In the genomic region with DNA sequence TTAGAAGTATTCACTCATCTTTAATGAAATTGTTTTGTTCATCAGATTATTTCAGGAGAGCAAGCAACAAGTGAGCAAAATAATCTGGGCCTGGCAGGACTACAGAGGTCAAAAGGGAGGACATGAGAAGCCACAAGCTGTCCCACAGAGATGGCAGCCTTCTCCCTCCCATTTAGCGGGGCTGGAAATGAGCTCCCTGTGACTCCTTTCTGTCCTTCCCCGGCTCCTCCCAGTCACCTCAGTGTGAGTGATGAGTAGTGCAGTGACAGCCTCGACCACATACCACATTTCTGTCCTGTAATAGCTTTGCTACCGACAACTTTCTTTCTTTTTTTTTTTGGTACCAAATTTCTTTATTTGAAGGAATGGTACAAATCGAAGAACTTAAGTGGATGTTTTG, we compare ENCODE assay signal across 16 cellular contexts. TPM values are rescaled to one million over a fixed set of nuclear protein-coding genes. Genes with fewer than 3 reads are reported as not detected.
DNase-seq lines count a peak whose midpoint lies in the region; ATAC-seq and TF ChIP-seq lines count a peak whose summit lies in the region.
"Had no signal": no experiment of that assay in that cellular context is flagged by ENCODE, and none has a peak within 500 bp of the region (broad histone marks: within the 10 kb centered on the region; RNA-seq: fewer than 3 reads in every experiment).

No MANE protein-coding gene starts in this region.

- 89 to 95% methylated on average over 4 to 5 of the region's 5 CpGs for WGBS in endodermal cell (ENCODE audit: insufficient coverage in 1 of 2, insufficient read length in 1 of 2), 2 experiments

- ATAC-seq in T-cell (replicated peaks in 1 of 4) (no peak), HG03342 (IDR thresholded peaks at IDR 0.05; ENCODE audit: unreplicated experiment) (no peak), GM18858 (IDR thresholded peaks at IDR 0.05; ENCODE audit: unreplicated experiment) (no peak)
- ATAC-seq in activated naive CD8-positive, alpha-beta T cell treated with anti-CD3 and anti-CD28 coated beads, Interleukin-2, amount 50 U/mL, for 24 hours = peak; percentile 99
- ATAC-seq: HepG2, Panc1 had no signal

- H3K27me3 ChIP-seq in endodermal cell (ENCODE audit: control insufficient read depth, insufficient read depth, low read length, poor library complexity, severe bottlenecking) = no peaks in the 10 kb centered on the region
- H3K27me3 ChIP-seq: dorsolateral prefrontal cortex, ovary had no signal

- peaks cover 20% of the 10 kb centered on the region for H3K36me3 Mint-ChIP-seq in T-cell
- peaks cover 34% of the 10 kb centered on the region for H3K36me3 Mint-ChIP-seq in activated naive CD8-positive, alpha-beta T cell treated with anti-CD3 and anti-CD28 coated beads, Interleukin-2, amount 50 U/mL, for 24 hours (ENCODE audit: low read depth)
- peaks cover 11% of the 10 kb centered on the region for H3K36me3 Mint-ChIP-seq in progenitor cell of endocrine pancreas (ENCODE audit: insufficient read depth)
- H3K36me3 Mint-ChIP-seq in endodermal cell (ENCODE audit: low read depth) = peaks cover 25% of the 10 kb centered on the region

- CTCF ChIA-PET in T-cell (lab: Charles Lee) = interaction anchor here in 1 of 2 donors (0.8 kb wide), 1 partner anchor 84 kb away, joined by 3 read pairs; no protein-coding TSS in a partner anchor

- H3K27me3 Mint-ChIP-seq in T-cell = no peaks in the 10 kb centered on the region
- no peaks in the 10 kb centered on the region for H3K27me3 Mint-ChIP-seq in activated naive CD8-positive, alpha-beta T cell treated with anti-CD3 and anti-CD28 coated beads, Interleukin-2, amount 50 U/mL, for 24 hours
- no peaks in the 10 kb centered on the region for H3K27me3 Mint-ChIP-seq in progenitor cell of endocrine pancreas
- H3K27me3 Mint-ChIP-seq in endodermal cell (ENCODE audit: insufficient read depth) = no peaks in the 10 kb centered on the region
- H3K27me3 Mint-ChIP-seq: memory B cell had no signal

- TF ChIP-seq CTCF in progenitor cell of endocrine pancreas (IDR thresholded peaks at IDR 0.05; ENCODE audit: unreplicated experiment) (no peak), endodermal cell (conservative IDR thresholded peaks at IDR 0.05) (no peak)

- peaks cover 89 to 92% (median 89%) of the 10 kb centered on the region in 3 donors for H3K4me1 Mint-ChIP-seq in T-cell
- peaks cover 86% of the 10 kb centered on the region for H3K4me1 Mint-ChIP-seq in activated naive CD8-positive, alpha-beta T cell treated with anti-CD3 and anti-CD28 coated beads, Interleukin-2, amount 50 U/mL, for 24 hours
- peaks cover 16% of the 10 kb centered on the region for H3K4me1 Mint-ChIP-seq in progenitor cell of endocrine pancreas (ENCODE audit: low read depth)
- peaks cover 47% of the 10 kb centered on the region for H3K4me1 Mint-ChIP-seq in endodermal cell

- no peaks in the 10 kb centered on the region for H3K9me3 ChIP-seq in endodermal cell (ENCODE audit: control insufficient read depth, low read length)
- H3K9me3 ChIP-seq: ovary had no signal

- H3K4me1 ChIP-seq in endodermal cell (ENCODE audit: control insufficient read depth, insufficient read depth, low read length) = no peaks in the 10 kb centered on the region

- no peak overlapping the region for H3K27ac ChIP-seq in endodermal cell (ENCODE audit: low read depth, low read length)
- H3K27ac ChIP-seq: dorsolateral prefrontal cortex, ovary had no signal

- H3K27ac Mint-ChIP-seq in T-cell (peak overlapping the region; percentile 44 to 81), progenitor cell of endocrine pancreas (peak overlapping the region; percentile 58), endodermal cell (no peak overlapping the region)
- H3K27ac Mint-ChIP-seq in activated naive CD8-positive, alpha-beta T cell treated with anti-CD3 and anti-CD28 coated beads, Interleukin-2, amount 50 U/mL, for 24 hours = peak overlapping the region; percentile 69
- H3K27ac Mint-ChIP-seq: memory B cell had no signal

- H3K36me3 ChIP-seq in endodermal cell (ENCODE audit: control insufficient read depth, insufficient read depth, low read length) = peaks cover 9% of the 10 kb centered on the region
- H3K36me3 ChIP-seq: ovary had no signal

- H3K4me3 Mint-ChIP-seq in T-cell (no peak overlapping the region), progenitor cell of endocrine pancreas (ENCODE audit: low read depth) (no peak overlapping the region), endodermal cell (no peak overlapping the region)
- H3K4me3 Mint-ChIP-seq in activated naive CD8-positive, alpha-beta T cell treated with anti-CD3 and anti-CD28 coated beads, Interleukin-2, amount 50 U/mL, for 24 hours = no peak overlapping the region
- H3K4me3 Mint-ChIP-seq: memory B cell had no signal

- no peak overlapping the region for H3K9ac ChIP-seq in endodermal cell (ENCODE audit: extremely low read depth, low read length, poor library complexity, severe bottlenecking)

- POLR2A ChIA-PET in T-cell (lab: Charles Lee) = interaction anchor here (0.6 kb wide), 2 partner anchors 161 to 1483 kb away, joined by 3 read pairs; no protein-coding TSS in a partner anchor

- peak; percentile 15 for DNase-seq in KBM-7
- peak in 7 of 34 experiments; percentile 18 to 33 (median 20) for DNase-seq in T-cell
- peak; percentile 44 for DNase-seq in activated naive CD8-positive, alpha-beta T cell treated with anti-CD3 and anti-CD28 coated beads, Interleukin-2, amount 50 U/mL, for 24 hours
- no peak for DNase-seq in progenitor cell of endocrine pancreas (ENCODE audit: low spot score, unreplicated experiment)
- no peak for DNase-seq in endodermal cell
- DNase-seq: DMS79 treated with DMSO at 0.1 percent for 48 hours; dorsolateral prefrontal cortex; NCI-H1436 treated with DMSO at 0.1 percent for 48 hours; NCI-H524 treated with DMSO at 0.1 percent for 48 hours; ovary; stimulated activated naive CD4-positive, alpha-beta T cell treated with Interleukin-2 at 50 U/mL for 16 hours had no signal

- in situ Hi-C loops in KBM-7 (cut with MboI; ENCODE audit: low pct_unique_long_range_greater_than_20kb, low sequenced_read_pairs) = no loop called here

- H3K4me3 ChIP-seq in endodermal cell (ENCODE audit: low read length) = no peak overlapping the region
- H3K4me3 ChIP-seq: dorsolateral prefrontal cortex, ovary had no signal

- H3K9me3 Mint-ChIP-seq in T-cell (no peaks in the 10 kb centered on the region), progenitor cell of endocrine pancreas (ENCODE audit: low read depth) (no peaks in the 10 kb centered on the region), endodermal cell (no peaks in the 10 kb centered on the region)
- no peaks in the 10 kb centered on the region for H3K9me3 Mint-ChIP-seq in activated naive CD8-positive, alpha-beta T cell treated with anti-CD3 and anti-CD28 coated beads, Interleukin-2, amount 50 U/mL, for 24 hours
- H3K9me3 Mint-ChIP-seq: memory B cell had no signal

RNA-seq across cellular contexts. Expression of gene RAB7A, which starts 38.0 kb away (rescaled TPM):
- 100 to 1,000 TPM; 130 to 161 (median 140) TPM for total RNA-seq in T-cell
- 130 and 141 TPM in 2 replicates for total RNA-seq in progenitor cell of endocrine pancreas
- total RNA-seq in endodermal cell = 100 to 1,000 TPM; 166 to 194 TPM
- polyA plus RNA-seq in endodermal cell (2013, experiment 1 of 2) = 130 TPM
- 118 TPM for polyA plus RNA-seq in endodermal cell (2013, experiment 2 of 2)

Comparison
In these comparisons a context has a peak if more than half of its experiments do, and no peak if none do; other contexts are left out.
1. DNase-seq: peak in KBM-7 (single experiment) and activated naive CD8-positive, alpha-beta T cell treated with anti-CD3 and anti-CD28 coated beads, Interleukin-2, amount 50 U/mL, for 24 hours (single experiment); none in progenitor cell of endocrine pancreas (single experiment) and endodermal cell (single experiment).